ENCODE assay signal across 21 cellular contexts in the genomic region with DNA sequence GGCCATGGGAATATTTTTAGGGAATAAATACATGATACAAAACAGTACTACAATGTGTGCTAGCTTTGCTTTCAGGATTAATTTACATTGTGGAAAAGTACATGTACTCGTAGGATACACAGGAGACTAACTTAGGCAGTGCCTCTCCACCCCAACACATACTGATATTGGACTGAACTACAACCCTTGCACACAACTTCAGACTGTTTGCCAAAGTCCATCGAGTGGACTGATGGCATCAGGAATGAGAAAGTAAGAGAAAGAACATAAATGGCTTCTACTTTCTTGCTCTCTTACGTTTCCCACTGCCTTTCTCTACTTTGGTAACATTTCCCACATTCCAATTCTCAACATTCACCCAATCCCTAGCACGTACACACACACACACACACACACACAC.
"Had no signal": no experiment of that assay in that cellular context is flagged by ENCODE, and none has a peak within 500 bp of the region (broad histone marks: within the 10 kb centered on the region; RNA-seq: fewer than 3 reads in every experiment).

No MANE protein-coding gene starts in this region.

- H3K27ac ChIP-seq: neural progenitor cell, ovary, suprapubic skin, upper lobe of left lung, VCaP had no signal

- H3K4me3 ChIP-seq: neural progenitor cell, ovary, suprapubic skin, upper lobe of left lung had no signal

- H3K9ac ChIP-seq: neural progenitor cell had no signal

- ATAC-seq: T-helper 17 cell had no signal

- H2AFZ ChIP-seq: neural progenitor cell had no signal

- H3K27me3 ChIP-seq: neural progenitor cell, ovary, suprapubic skin, upper lobe of left lung had no signal

- H3K9me3 ChIP-seq: ovary, suprapubic skin, upper lobe of left lung had no signal

- DNase-seq: activated CD4-positive, alpha-beta T cell treated with anti-CD3 and anti-CD28 coated beads, Interleukin-2, amount 50 U/mL, for 1 hour; activated CD4-positive, CD25-positive, alpha-beta regulatory T cell treated with anti-CD3 and anti-CD28 coated beads, Interleukin-2, amount 50 U/mL, for 72 hours; activated CD8-positive, alpha-beta memory T cell treated with anti-CD3 and anti-CD28 coated beads for 24 hours; activated CD8-positive, alpha-beta memory T cell treated with anti-CD3 and anti-CD28 coated beads, Interleukin-2, amount 50 U/mL, for 48 hours; activated effector memory CD4-positive, alpha-beta T cell treated with anti-CD3 and anti-CD28 coated beads, Interleukin-2, amount 50 U/mL, for 16 hours; activated naive CD4-positive, alpha-beta T cell treated with anti-CD3 and anti-CD28 coated beads, Interleukin-2, amount 50 U/mL, for 16 hours; activated T-cell treated with anti-CD3 and anti-CD28 coated beads, Interleukin-2, amount 50 U/mL, for 48 hours; aorta; head of caudate nucleus; mammary epithelial cell; naive B cell; ovary; stimulated activated CD4-positive, alpha-beta T cell treated with anti-CD3 and anti-CD28 coated beads, Interleukin-12 subunit alpha, Interleukin-12 subunit beta, amount 100 ng/mL, for 4 hours; stimulated activated CD4-positive, alpha-beta T cell treated with anti-CD3 and anti-CD28 coated beads, Interleukin-1b, Interleukin-23, amount 100 ng/mL, for 48 hours; stimulated activated CD8-positive, alpha-beta memory T cell treated with anti-CD3 and anti-CD28 coated beads, Interleukin-4, amount 100 ng/mL, for 48 hours; stimulated activated naive CD4-positive, alpha-beta T cell treated with Interleukin-2 at 50 U/mL for 16 hours; T-helper 17 cell; upper lobe of left lung had no signal

- H3K36me3 ChIP-seq: neural progenitor cell, ovary, suprapubic skin, upper lobe of left lung had no signal

- H3K4me1 ChIP-seq: neural progenitor cell, suprapubic skin had no signal

- H3K4me2 ChIP-seq: neural progenitor cell had no signal
